In genomic region chr16:29678691-29679267, GRCh38 we compare ENCODE assay signal across 8 cellular contexts. TPM values are rescaled to one million over a fixed set of nuclear protein-coding genes. Genes with fewer than 3 reads are reported as not detected.
DNase-seq lines count a peak whose midpoint lies in the region; ATAC-seq and TF ChIP-seq lines count a peak whose summit lies in the region.

TSS of gene QPRT (plus strand) at chr16:29679180. CDS start at chr16:29679198, 18 bp downstream.

- H3K4me3 Mint-ChIP-seq in activated T-helper 2 cell treated with anti-CD3 and anti-CD28 coated beads, Interferon-gamma antibody, Interleukin-2, Interleukin-4, amounts not matched to agents 10 μg/mL and 5 μg/mL and 100 μg/mL, durations not matched to agents 14 hours and 24 hours and 36 hours (ENCODE audit: low read depth) = peak within 1 kb of the TSS; percentile 73

- peak within 1 kb of the TSS; percentile 88 for H3K27ac Mint-ChIP-seq in activated T-helper 2 cell treated with anti-CD3 and anti-CD28 coated beads, Interferon-gamma antibody, Interleukin-2, Interleukin-4, amounts not matched to agents 10 μg/mL and 5 μg/mL and 100 μg/mL, durations not matched to agents 14 hours and 24 hours and 36 hours

- peaks cover 23% of the 10 kb centered on the region for H3K36me3 Mint-ChIP-seq in activated T-helper 2 cell treated with anti-CD3 and anti-CD28 coated beads, Interferon-gamma antibody, Interleukin-2, Interleukin-4, amounts not matched to agents 10 μg/mL and 5 μg/mL and 100 μg/mL, durations not matched to agents 14 hours and 24 hours and 36 hours (ENCODE audit: low read depth)

- H3K36me3 ChIP-seq in HUES6 (ENCODE audit: control insufficient read depth, insufficient read depth, low read length) = peaks cover 19% of the 10 kb centered on the region
- H3K36me3 ChIP-seq in heart right ventricle = no peaks in the 10 kb centered on the region

- DNase-seq in DMS53 treated with DMSO at 0.1 percent for 48 hours (lab: John Stamatoyannopoulos, UW; ENCODE audit: unreplicated experiment) (peak; percentile 58), heart right ventricle (peak; percentile 54 to 58), pons (ENCODE audit: low spot score) (peak; percentile 23), H4 (ENCODE audit: low spot score) (no peak)
- DNase-seq in activated T-helper 2 cell treated with anti-CD3 and anti-CD28 coated beads, Interferon-gamma antibody, Interleukin-2, Interleukin-4, amounts not matched to agents 10 μg/mL and 5 μg/mL and 100 μg/mL, durations not matched to agents 14 hours and 24 hours and 36 hours (ENCODE audit: low spot score) = no peak
- DNase-seq in activated CD8-positive, alpha-beta memory T cell treated with anti-CD3 and anti-CD28 coated beads, Interleukin-2, amount 50 U/mL, for 48 hours = no peak

- no peaks in the 10 kb centered on the region for H3K9me3 Mint-ChIP-seq in activated T-helper 2 cell treated with anti-CD3 and anti-CD28 coated beads, Interferon-gamma antibody, Interleukin-2, Interleukin-4, amounts not matched to agents 10 μg/mL and 5 μg/mL and 100 μg/mL, durations not matched to agents 14 hours and 24 hours and 36 hours

- H3K27ac ChIP-seq in HUES6 (ENCODE audit: low read depth, low read length) (peak within 1 kb of the TSS; percentile 96), heart right ventricle (peak within 1 kb of the TSS in 7 of 10 donors; percentile 28 to 60 (median 48))

- peak within 1 kb of the TSS; percentile 62 for H3K4me3 ChIP-seq in HUES6 (ENCODE audit: low read depth, low read length)
- H3K4me3 ChIP-seq in heart right ventricle = peak within 1 kb of the TSS; percentile 21 to 53 (median 44)

- peaks cover 18% of the 10 kb centered on the region for H3K4me1 Mint-ChIP-seq in activated T-helper 2 cell treated with anti-CD3 and anti-CD28 coated beads, Interferon-gamma antibody, Interleukin-2, Interleukin-4, amounts not matched to agents 10 μg/mL and 5 μg/mL and 100 μg/mL, durations not matched to agents 14 hours and 24 hours and 36 hours (ENCODE audit: low read depth)

- peak within 1 kb of the TSS; percentile 95 for H3K9ac ChIP-seq in HUES6 (ENCODE audit: low read length)

- peaks cover 20% of the 10 kb centered on the region for H3K4me1 ChIP-seq in HUES6 (ENCODE audit: control insufficient read depth, insufficient read depth, low read length)
- H3K4me1 ChIP-seq in heart right ventricle = peaks cover 0 to 45% (median 4%) of the 10 kb centered on the region in 9 donors

- H3K27me3 Mint-ChIP-seq in activated T-helper 2 cell treated with anti-CD3 and anti-CD28 coated beads, Interferon-gamma antibody, Interleukin-2, Interleukin-4, amounts not matched to agents 10 μg/mL and 5 μg/mL and 100 μg/mL, durations not matched to agents 14 hours and 24 hours and 36 hours (ENCODE audit: low read depth) = no peaks in the 10 kb centered on the region

- no peak for TF ChIP-seq CTCF in heart right ventricle (IDR thresholded peaks at IDR 0.05)

- no peaks in the 10 kb centered on the region for H3K9me3 ChIP-seq in HUES6 (ENCODE audit: control insufficient read depth, insufficient read depth, low read depth, low read length)
- no peaks in the 10 kb centered on the region for H3K9me3 ChIP-seq in heart right ventricle

- H3K27me3 ChIP-seq in HUES6 (ENCODE audit: control insufficient read depth, insufficient read depth, low read length) (no peaks in the 10 kb centered on the region), heart right ventricle (no peaks in the 10 kb centered on the region)

- intact Hi-C loops in activated T-helper 2 cell treated with anti-CD3 and anti-CD28 coated beads, Interferon-gamma antibody, Interleukin-2, Interleukin-4, amounts not matched to agents 10 μg/mL and 5 μg/mL and 100 μg/mL, durations not matched to agents 14 hours and 24 hours and 36 hours (cut with micrococcal nuclease) = loop anchor here (2.0 kb wide), 1 partner anchor 14 kb away; no protein-coding TSS in a partner anchor
- intact Hi-C loops in heart right ventricle (cut with DNase I) = no loop called here

- WGBS in heart right ventricle, 2 donors = 48 to 53% methylated on average over 4 to 5 of the region's 5 CpGs

- ATAC-seq in heart right ventricle = peak; percentile 70 to 89 (median 82)
- no peak for ATAC-seq in HG03521 (IDR thresholded peaks at IDR 0.05; ENCODE audit: unreplicated experiment)

RNA-seq across cellular contexts. Expression of gene QPRT, which starts in this region (rescaled TPM):
- 24.1 and 29.0 TPM in 2 replicates for total RNA-seq in activated T-helper 2 cell treated with anti-CD3 and anti-CD28 coated beads, Interferon-gamma antibody, Interleukin-2, Interleukin-4, amounts not matched to agents 10 μg/mL and 5 μg/mL and 100 μg/mL, durations not matched to agents 14 hours and 24 hours and 36 hours
- 10 to 100 TPM; 16.0 to 34.1 (median 25.9) TPM for total RNA-seq in heart right ventricle
- polyA plus RNA-seq in heart right ventricle = 10 to 100 TPM in 1 of 2 donors, 1 to 10 TPM in 1; 3.8 to 13.8 TPM
- 0.27 and 0.93 TPM in 2 replicates for total RNA-seq in H4 (2014; rRNA removed; shearing (Covaris generic))

Comparison
In these comparisons a context has a peak if more than half of its experiments do, and no peak if none do; other contexts are left out.
1. DNase-seq: peak in DMS53 treated with DMSO at 0.1 percent for 48 hours (single experiment), heart right ventricle (2 of 2) and pons (single experiment); none in activated T-helper 2 cell treated with anti-CD3 and anti-CD28 coated beads, Interferon-gamma antibody, Interleukin-2, Interleukin-4, amounts not matched to agents 10 μg/mL and 5 μg/mL and 100 μg/mL, durations not matched to agents 14 hours and 24 hours and 36 hours (single experiment), H4 (single experiment) and activated CD8-positive, alpha-beta memory T cell treated with anti-CD3 and anti-CD28 coated beads, Interleukin-2, amount 50 U/mL, for 48 hours (single experiment).